Comparison of ENCODE assay signal across 8 cellular contexts in genomic region chr11:87722756-87723599, GRCh38.
A peak's percentile ranks its signal among the peaks of the same experiment; 100 is the strongest.
DNase-seq lines count a peak whose midpoint lies in the region; ATAC-seq and TF ChIP-seq lines count a peak whose summit lies in the region.

No MANE protein-coding gene starts in this region.

- peak; percentile 90 for TF ChIP-seq CTCF in VCaP (conservative IDR thresholded peaks at IDR 0.05)

- DNase-seq in CD1c-positive myeloid dendritic cell (ENCODE audit: extremely low spot score) (peak; percentile 9), kidney tubule cell (ENCODE audit: low spot score) (peak; percentile 28)

- H3K27ac ChIP-seq in VCaP = no peak overlapping the region

- ATAC-seq in GM18861 (IDR thresholded peaks at IDR 0.05; ENCODE audit: unreplicated experiment) (peak; percentile 56), HG03378 (IDR thresholded peaks at IDR 0.05; ENCODE audit: unreplicated experiment) (peak; percentile 60), GM18517 (IDR thresholded peaks at IDR 0.05; ENCODE audit: unreplicated experiment) (no peak), HG03196 (IDR thresholded peaks at IDR 0.05; ENCODE audit: unreplicated experiment) (no peak), esophagus mucosa (no peak)

Comparison
In these comparisons a context has a peak if more than half of its experiments do, and no peak if none do; other contexts are left out.
1. ATAC-seq: peak in GM18861 (single experiment) and HG03378 (single experiment); none in GM18517 (single experiment), HG03196 (single experiment) and esophagus mucosa (single experiment).